8 cellular contexts compared by ENCODE assay signal in genomic region chr16:53509906-53510703, GRCh38. TPM values are rescaled to one million over a fixed set of nuclear protein-coding genes. Genes with fewer than 3 reads are reported as not detected.
A peak's percentile ranks its signal among the peaks of the same experiment; 100 is the strongest.
DNase-seq lines count a peak whose midpoint lies in the region; ATAC-seq and FAIRE-seq lines count a peak whose summit lies in the region.

No MANE protein-coding gene starts in this region.

- no peak overlapping the region for H3K27ac Mint-ChIP-seq in activated naive CD8-positive, alpha-beta T cell treated with anti-CD3 and anti-CD28 coated beads, Interleukin-2, amount 50 U/mL, for 24 hours

- peaks cover 3% of the 10 kb centered on the region for H3K36me3 Mint-ChIP-seq in activated naive CD8-positive, alpha-beta T cell treated with anti-CD3 and anti-CD28 coated beads, Interleukin-2, amount 50 U/mL, for 24 hours (ENCODE audit: low read depth)

- DNase-seq in SKM-1 treated with dmso at 0.1 percent for 144 hours (lab: John Stamatoyannopoulos, UW; ENCODE audit: unreplicated experiment) (peak; percentile 41), SKM-1 (lab: John Stamatoyannopoulos, UW; ENCODE audit: unreplicated experiment) (no peak), RCC 7860 (ENCODE audit: low spot score) (peak; percentile 45), Right ventricle myocardium superior (peak; percentile 75), pons (ENCODE audit: low spot score) (peak; percentile 74), OCI-M2 (lab: John Stamatoyannopoulos, UW; ENCODE audit: unreplicated experiment) (no peak)
- DNase-seq in activated naive CD8-positive, alpha-beta T cell treated with anti-CD3 and anti-CD28 coated beads, Interleukin-2, amount 50 U/mL, for 24 hours: peak; percentile 54

- no peaks in the 10 kb centered on the region for H3K9me3 Mint-ChIP-seq in activated naive CD8-positive, alpha-beta T cell treated with anti-CD3 and anti-CD28 coated beads, Interleukin-2, amount 50 U/mL, for 24 hours

- peaks cover 12% of the 10 kb centered on the region for H3K4me1 Mint-ChIP-seq in activated naive CD8-positive, alpha-beta T cell treated with anti-CD3 and anti-CD28 coated beads, Interleukin-2, amount 50 U/mL, for 24 hours

- ATAC-seq in HG03432 (IDR thresholded peaks at IDR 0.05; ENCODE audit: unreplicated experiment) (peak; percentile 71), Right ventricle myocardium superior (ENCODE audit: poor library complexity) (peak; percentile 85)
- ATAC-seq in activated naive CD8-positive, alpha-beta T cell treated with anti-CD3 and anti-CD28 coated beads, Interleukin-2, amount 50 U/mL, for 24 hours: peak; percentile 17

- no peak for FAIRE-seq in RCC 7860 (lab: Jason Lieb, UNC)

- intact Hi-C loops in Right ventricle myocardium superior (cut with DNase I): no loop called here

- H3K4me3 Mint-ChIP-seq in activated naive CD8-positive, alpha-beta T cell treated with anti-CD3 and anti-CD28 coated beads, Interleukin-2, amount 50 U/mL, for 24 hours: no peak overlapping the region

- H3K27me3 Mint-ChIP-seq in activated naive CD8-positive, alpha-beta T cell treated with anti-CD3 and anti-CD28 coated beads, Interleukin-2, amount 50 U/mL, for 24 hours: no peaks in the 10 kb centered on the region

RNA-seq across cellular contexts. Expression of gene AKTIP, which starts 7.1 kb away (rescaled TPM):
- total RNA-seq in Right ventricle myocardium superior: 87.9 TPM

Comparison
In these comparisons a context has a peak if more than half of its experiments do, and no peak if none do; other contexts are left out.
1. DNase-seq: peak in SKM-1 treated with dmso at 0.1 percent for 144 hours (single experiment), RCC 7860 (single experiment), activated naive CD8-positive, alpha-beta T cell treated with anti-CD3 and anti-CD28 coated beads, Interleukin-2, amount 50 U/mL, for 24 hours (single experiment), Right ventricle myocardium superior (single experiment) and pons (single experiment); none in SKM-1 (single experiment) and OCI-M2 (single experiment).
2. ATAC-seq: peak in every context shown above with its lines; median percentile 85 in Right ventricle myocardium superior; 71 in HG03432; 17 in activated naive CD8-positive, alpha-beta T cell treated with anti-CD3 and anti-CD28 coated beads, Interleukin-2, amount 50 U/mL, for 24 hours.